Comparison of ENCODE assay signal across 9 cellular contexts in the genomic region with DNA sequence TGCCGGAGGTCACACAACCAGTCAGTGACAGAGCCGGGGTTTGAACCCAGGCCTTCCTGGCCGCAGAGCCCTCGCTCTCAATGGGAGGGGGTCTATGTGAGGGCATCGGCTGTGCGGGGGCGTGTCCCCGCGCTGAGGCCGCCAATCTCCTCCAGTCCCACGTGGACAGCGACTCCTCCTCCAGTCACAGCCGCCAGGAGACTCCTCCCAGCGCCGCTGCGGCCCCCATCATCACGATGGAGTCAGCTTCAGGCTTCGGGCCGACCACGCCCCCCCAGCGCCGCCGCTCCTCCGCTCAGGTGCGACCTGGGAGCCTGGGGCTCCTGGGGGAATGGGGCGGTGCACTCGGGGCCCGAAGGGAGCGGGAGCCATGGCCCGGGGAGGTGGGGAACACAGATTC. TPM values are rescaled to one million over a fixed set of nuclear protein-coding genes. Genes with fewer than 3 reads are reported as not detected.
A peak's percentile ranks its signal among the peaks of the same experiment; 100 is the strongest.
DNase-seq lines count a peak whose midpoint lies in the region; ATAC-seq and TF ChIP-seq lines count a peak whose summit lies in the region.
"Had no signal": no experiment of that assay in that cellular context is flagged by ENCODE, and none has a peak within 500 bp of the region (broad histone marks: within the 10 kb centered on the region; RNA-seq: fewer than 3 reads in every experiment).

No MANE protein-coding gene starts in this region.

- H3K36me3 ChIP-seq in heart left ventricle (no peaks in the 10 kb centered on the region), mucosa of descending colon (ENCODE audit: low read depth) (no peaks in the 10 kb centered on the region), testis (ENCODE audit: low read depth, missing control alignments) (no peaks in the 10 kb centered on the region)

- no peak overlapping the region for H3K4me3 ChIP-seq in right cardiac atrium (ENCODE audit: low read length)
- peak overlapping the region in 1 of 12 donors; percentile 10 for H3K4me3 ChIP-seq in heart left ventricle
- no peak overlapping the region for H3K4me3 ChIP-seq in mucosa of descending colon
- peak overlapping the region in 1 of 2 donors; percentile 32 for H3K4me3 ChIP-seq in testis
- no peak overlapping the region for H3K4me3 ChIP-seq in coronary artery

- TF ChIP-seq CTCF in heart left ventricle (IDR thresholded peaks at IDR 0.05) (no peak), mucosa of descending colon (IDR thresholded peaks at IDR 0.05) (no peak), testis (IDR thresholded peaks at IDR 0.05) (no peak), CD14-positive monocyte (IDR thresholded peaks at IDR 0.05) (no peak), coronary artery (IDR thresholded peaks at IDR 0.05) (no peak)

- peak overlapping the region in 1 of 2 donors; percentile 78 for H3K4me3 Mint-ChIP-seq in CD14-positive monocyte

- DNase-seq in right cardiac atrium (peak in 1 of 3 donors; percentile 66), heart left ventricle (no peak), mucosa of descending colon (peak in 2 of 3 donors; percentile 53 to 68), testis (no peak), CD14-positive monocyte (ENCODE audit: low spot score) (no peak), coronary artery (ENCODE audit: low spot score) (no peak)
- DNase-seq in activated naive CD8-positive, alpha-beta T cell treated with anti-CD3 and anti-CD28 coated beads, Interleukin-2, amount 50 U/mL, for 16 hours (ENCODE audit: low read depth, low spot score), result peak; percentile 53

- H3K27me3 ChIP-seq in right cardiac atrium (ENCODE audit: control insufficient read depth, insufficient read depth) (no peaks in the 10 kb centered on the region), heart left ventricle (peaks cover 11 to 59% (median 51%) of the 10 kb centered on the region in 9 donors), testis (no peaks in the 10 kb centered on the region)

- no peak overlapping the region for H3K27ac ChIP-seq in right cardiac atrium (ENCODE audit: low read length)
- no peak overlapping the region for H3K27ac ChIP-seq in heart left ventricle
- H3K27ac ChIP-seq in testis, result no peak overlapping the region
- no peak overlapping the region for H3K27ac ChIP-seq in coronary artery

- H3K36me3 Mint-ChIP-seq in CD14-positive monocyte, result peaks cover 0 to 4% of the 10 kb centered on the region in 2 donors

- peaks cover 4% of the 10 kb centered on the region for H3K4me1 Mint-ChIP-seq in CD14-positive monocyte

- H3K27me3 Mint-ChIP-seq in CD14-positive monocyte (ENCODE audit: low read depth in 3 of 3), result peaks cover 76 to 93% (median 78%) of the 10 kb centered on the region in 3 donors

- H3K9me3 ChIP-seq in right cardiac atrium (ENCODE audit: control insufficient read depth, low read length) (no peaks in the 10 kb centered on the region), heart left ventricle (no peaks in the 10 kb centered on the region), mucosa of descending colon (no peaks in the 10 kb centered on the region), testis (no peaks in the 10 kb centered on the region)

- peaks cover 0 to 8% (median 3%) of the 10 kb centered on the region in 7 donors for H3K9me3 Mint-ChIP-seq in CD14-positive monocyte

- ATAC-seq in right cardiac atrium (peak; percentile 16 to 38), heart left ventricle (no peak), mucosa of descending colon (peak; percentile 27), HG03139 (IDR thresholded peaks at IDR 0.05; ENCODE audit: unreplicated experiment) (no peak)

- H3K4me1 ChIP-seq in right cardiac atrium (ENCODE audit: control insufficient read depth, insufficient read depth, low read length) (no peaks in the 10 kb centered on the region), heart left ventricle (peaks cover 0 to 15% (median 0%) of the 10 kb centered on the region in 12 donors), mucosa of descending colon (ENCODE audit: low read depth) (no peaks in the 10 kb centered on the region), testis (no peaks in the 10 kb centered on the region)

- no peak for TF ChIP-seq POLR2A in heart left ventricle (IDR thresholded peaks at IDR 0.05)
- TF ChIP-seq POLR2A in testis (IDR thresholded peaks at IDR 0.05), result no peak

- H3K27ac Mint-ChIP-seq in CD14-positive monocyte, result no peak overlapping the region

- intact Hi-C loops in right cardiac atrium (cut with DNase I) (no loop called here), heart left ventricle (cut with DNase I) (loop anchor here in 3 of 10 donors (10.0 kb wide), 3 partner anchors 220 to 540 kb away; partner anchors contain the start of genes EIF3K (in 1 of the 3), MAP4K1 (in 1 of the 3), MRPS12 (in 1 of the 3) and SARS2 (in 1 of the 3)), mucosa of descending colon (cut with DNase I, micrococcal nuclease) (no loop called here), testis (cut with DNase I; ENCODE audit: low total_unique reads) (no loop called here), CD14-positive monocyte (cut with micrococcal nuclease) (no loop called here)

- 5% methylated on average over 30 of the region's 30 CpGs for WGBS in right cardiac atrium
- 5 to 9% (median 5%) methylated on average over 19 to 30 of the region's 30 CpGs for WGBS in heart left ventricle, 4 donors
- 18% methylated on average over 29 of the region's 30 CpGs; no CpG with 5 or more reads in 1 of the 2 donors for WGBS in testis, 2 donors

RNA-seq across cellular contexts. Expression of gene SPRED3, which starts 6.0 kb away (rescaled TPM):
- total RNA-seq in right cardiac atrium (1 to 10 TPM in 1 of 4 donors, under 1 TPM in 3; 0.26 to 2.3 (median 0.63) TPM), heart left ventricle (1 to 10 TPM in 2 of 9 donors, under 1 TPM in 6, not detected in 1; 0.18 to 3.1 (median 0.72) TPM), mucosa of descending colon (under 1 TPM; 0.46 to 0.82 (median 0.80) TPM), testis (1 to 10 TPM; 2.2 to 2.6 TPM)
- polyA plus RNA-seq in right cardiac atrium (0.27 TPM), heart left ventricle (1 to 10 TPM in 1 of 2 donors, under 1 TPM in 1; 0.30 to 1.3 TPM), testis (ENCODE audit: insufficient read depth, low read depth, low replicate concordance) (1.7 TPM), CD14-positive monocyte (not detected)

RNA-seq across cellular contexts. Expression of gene GGN, which starts 6.7 kb away (rescaled TPM):
- total RNA-seq in right cardiac atrium (1 to 10 TPM in 1 of 4 donors, under 1 TPM in 3; 0.09 to 1.3 (median 0.63) TPM), heart left ventricle (under 1 TPM in 5 of 9 donors, not detected in 4; 0.18 to 0.67 (median 0.31) TPM), mucosa of descending colon (under 1 TPM in 2 of 3 donors, not detected in 1; 0.12 to 0.20 TPM), testis (10 to 100 TPM; 43.7 to 80.2 TPM)
- polyA plus RNA-seq in right cardiac atrium (0.11 TPM), heart left ventricle (under 1 TPM; 0.15 to 0.42 TPM), testis (ENCODE audit: insufficient read depth, low read depth, low replicate concordance) (196 TPM), CD14-positive monocyte (under 1 TPM in 1 of 2 donors, not detected in 1; 0.12 TPM)
- total RNA-seq: mononuclear cell had no signal

RNA-seq across cellular contexts. Expression of gene FAM98C, which starts 8.4 kb away (rescaled TPM):
- total RNA-seq in right cardiac atrium (10 to 100 TPM; 10.4 to 16.7 (median 13.6) TPM), heart left ventricle (10 to 100 TPM in 8 of 9 donors, 1 to 10 TPM in 1; 9.3 to 15.8 (median 11.9) TPM), mucosa of descending colon (10 to 100 TPM; 24.1 to 42.3 (median 30.1) TPM), testis (10 to 100 TPM; 13.0 to 14.1 TPM)
- polyA plus RNA-seq in right cardiac atrium (10.3 TPM), heart left ventricle (10 to 100 TPM in 1 of 2 donors, 1 to 10 TPM in 1; 9.6 to 10.3 TPM), testis (ENCODE audit: insufficient read depth, low read depth, low replicate concordance) (17.7 TPM), CD14-positive monocyte (10 to 100 TPM in 1 of 2 donors, 1 to 10 TPM in 1; 8.5 to 12.6 TPM)

RNA-seq across cellular contexts. Expression of gene PSMD8, which starts 20.1 kb away (rescaled TPM):
- total RNA-seq in right cardiac atrium (100 to 1,000 TPM; 223 to 311 (median 259) TPM), heart left ventricle (100 to 1,000 TPM; 237 to 690 (median 325) TPM), mucosa of descending colon (100 to 1,000 TPM; 121 to 144 (median 141) TPM), testis (100 to 1,000 TPM; 244 to 265 TPM)
- polyA plus RNA-seq in right cardiac atrium (255 TPM), heart left ventricle (100 to 1,000 TPM; 186 to 663 TPM), testis (ENCODE audit: insufficient read depth, low read depth, low replicate concordance) (373 TPM), CD14-positive monocyte (100 to 1,000 TPM; 179 to 207 TPM)

RNA-seq across cellular contexts. Expression of gene RASGRP4, which starts 31.5 kb away (rescaled TPM):
- total RNA-seq in right cardiac atrium, result 1 to 10 TPM; 1.3 to 3.2 (median 1.8) TPM
- 0.81 TPM for polyA plus RNA-seq in right cardiac atrium
- 1 to 10 TPM in 6 of 9 donors, under 1 TPM in 3; 0.51 to 6.7 (median 1.4) TPM for total RNA-seq in heart left ventricle
- polyA plus RNA-seq in heart left ventricle, result under 1 TPM; 0.61 to 0.91 TPM
- total RNA-seq in mucosa of descending colon, result 1 to 10 TPM in 2 of 3 donors, under 1 TPM in 1; 0.55 to 2.3 (median 2.0) TPM
- total RNA-seq in testis, result 1 to 10 TPM in 1 of 2 donors, under 1 TPM in 1; 0.71 to 1.3 TPM
- polyA plus RNA-seq in testis (ENCODE audit: insufficient read depth, low read depth, low replicate concordance), result 1.5 TPM
- 10 to 100 TPM; 30.2 to 50.3 TPM for polyA plus RNA-seq in CD14-positive monocyte

Comparison
In these comparisons a context has a peak if more than half of its experiments do, and no peak if none do; other contexts are left out.
1. ATAC-seq: peak in right cardiac atrium (2 of 2) and mucosa of descending colon (single experiment); none in heart left ventricle (0 of 4) and HG03139 (single experiment).
2. DNase-seq: peak in activated naive CD8-positive, alpha-beta T cell treated with anti-CD3 and anti-CD28 coated beads, Interleukin-2, amount 50 U/mL, for 16 hours (single experiment) and mucosa of descending colon (2 of 3); none in heart left ventricle (0 of 5), testis (single experiment), CD14-positive monocyte (single experiment) and coronary artery (single experiment).
3. RNA of gene GGN, which starts 6.7 kb away (total RNA-seq): 43.7 to 80.2 TPM in testis; 0.09 to 1.3 TPM in right cardiac atrium, 0.18 to 0.67 TPM in heart left ventricle and 0.12 to 0.20 TPM in mucosa of descending colon; every median in the first group is over 10 times any median in the second.